Comparison of ENCODE assay signal across 8 cellular contexts in the genomic region with DNA sequence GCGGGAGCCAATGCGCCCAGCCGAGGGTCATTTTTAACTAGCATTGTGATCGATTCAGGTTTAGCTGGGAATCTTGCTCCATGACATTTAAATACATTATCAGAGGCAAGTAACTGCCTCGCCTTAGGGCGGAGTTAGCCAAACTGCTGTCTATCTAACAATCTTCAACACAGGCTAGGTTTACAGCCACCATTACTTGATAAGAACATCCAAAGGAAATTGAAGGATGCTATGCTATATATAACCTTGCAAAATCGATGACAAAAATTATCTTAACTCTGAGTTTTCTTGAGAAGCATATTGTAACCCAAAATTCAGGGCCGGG. TPM values are rescaled to one million over a fixed set of nuclear protein-coding genes. Genes with fewer than 3 reads are reported as not detected.
DNase-seq lines count a peak whose midpoint lies in the region; ATAC-seq and TF ChIP-seq lines count a peak whose summit lies in the region.

No MANE protein-coding gene starts in this region.

- H3K27me3 ChIP-seq in esophagus squamous epithelium = no peaks in the 10 kb centered on the region

- H3K9me3 ChIP-seq in esophagus squamous epithelium = no peaks in the 10 kb centered on the region

- H3K4me3 ChIP-seq in GM12864 (ENCODE audit: low read depth, low read length) (peak overlapping the region; percentile 96), esophagus squamous epithelium (peak overlapping the region; percentile 64 to 92 (median 89))

- ATAC-seq in GM21825 (IDR thresholded peaks at IDR 0.05; ENCODE audit: unreplicated experiment) = no peak
- no peak for ATAC-seq in HG03025 (IDR thresholded peaks at IDR 0.05; ENCODE audit: low FRiP score, unreplicated experiment)

- POLR2A ChIA-PET in RWPE1 (lab: Yijun Ruan, JAX; ENCODE audit: low non-redundant PET) = no interaction called here

- intact Hi-C loops in esophagus squamous epithelium (cut with DNase I) = no loop called here

- TF ChIP-seq POLR2A in esophagus squamous epithelium (IDR thresholded peaks at IDR 0.05) = no peak

- H3K27ac ChIP-seq in RWPE1 = peak overlapping the region; percentile 41
- H3K27ac ChIP-seq in esophagus squamous epithelium = peak overlapping the region; percentile 82 to 99 (median 95)

- TF ChIP-seq CTCF in GM12864 (IDR thresholded peaks at IDR 0.05; ENCODE audit: low read depth, low read length, missing control alignments) = no peak
- TF ChIP-seq CTCF in RWPE1 (conservative IDR thresholded peaks at IDR 0.05; ENCODE audit: low read depth) = no peak
- TF ChIP-seq CTCF in esophagus squamous epithelium (IDR thresholded peaks at IDR 0.05) = no peak

- 22 to 29% methylated on average over 7 to 8 of the region's 8 CpGs for WGBS in esophagus squamous epithelium, 2 donors

- peaks cover 0 to 14% (median 9%) of the 10 kb centered on the region in 3 donors for H3K36me3 ChIP-seq in esophagus squamous epithelium

- peaks cover 0 to 50% (median 18%) of the 10 kb centered on the region in 3 donors for H3K4me1 ChIP-seq in esophagus squamous epithelium

- CTCF ChIA-PET in RWPE1 (lab: Yijun Ruan, JAX) = interaction anchor here (0.6 kb wide), 1 partner anchor 32 kb away, joined by 3 read pairs; no protein-coding TSS in a partner anchor

- no peak for DNase-seq in GM12864 (ENCODE audit: low read depth)
- DNase-seq in RWPE1 (ENCODE audit: low spot score) = no peak
- no peak for DNase-seq in esophagus squamous epithelium (lab: John Stamatoyannopoulos, UW)
- peak; percentile 11 for DNase-seq in renal cortical epithelial cell (ENCODE audit: low read depth)
- no peak for DNase-seq in stimulated activated CD4-positive, alpha-beta T cell treated with anti-CD3 and anti-CD28 coated beads, Interleukin-4, amount 100 ng/mL, for 24 hours
- no peak for DNase-seq in DMS53 (lab: John Stamatoyannopoulos, UW)

RNA-seq across cellular contexts. Expression of a gene that starts 1.4 kb away (rescaled TPM):
- total RNA-seq in esophagus squamous epithelium = 100 to 1,000 TPM in 3 of 4 donors, 10 to 100 TPM in 1; 71.0 to 202 (median 151) TPM
- total RNA-seq in renal cortical epithelial cell = 144 and 148 TPM in 2 replicates
